ENCODE assay signal across 8 cellular contexts in the genomic region with DNA sequence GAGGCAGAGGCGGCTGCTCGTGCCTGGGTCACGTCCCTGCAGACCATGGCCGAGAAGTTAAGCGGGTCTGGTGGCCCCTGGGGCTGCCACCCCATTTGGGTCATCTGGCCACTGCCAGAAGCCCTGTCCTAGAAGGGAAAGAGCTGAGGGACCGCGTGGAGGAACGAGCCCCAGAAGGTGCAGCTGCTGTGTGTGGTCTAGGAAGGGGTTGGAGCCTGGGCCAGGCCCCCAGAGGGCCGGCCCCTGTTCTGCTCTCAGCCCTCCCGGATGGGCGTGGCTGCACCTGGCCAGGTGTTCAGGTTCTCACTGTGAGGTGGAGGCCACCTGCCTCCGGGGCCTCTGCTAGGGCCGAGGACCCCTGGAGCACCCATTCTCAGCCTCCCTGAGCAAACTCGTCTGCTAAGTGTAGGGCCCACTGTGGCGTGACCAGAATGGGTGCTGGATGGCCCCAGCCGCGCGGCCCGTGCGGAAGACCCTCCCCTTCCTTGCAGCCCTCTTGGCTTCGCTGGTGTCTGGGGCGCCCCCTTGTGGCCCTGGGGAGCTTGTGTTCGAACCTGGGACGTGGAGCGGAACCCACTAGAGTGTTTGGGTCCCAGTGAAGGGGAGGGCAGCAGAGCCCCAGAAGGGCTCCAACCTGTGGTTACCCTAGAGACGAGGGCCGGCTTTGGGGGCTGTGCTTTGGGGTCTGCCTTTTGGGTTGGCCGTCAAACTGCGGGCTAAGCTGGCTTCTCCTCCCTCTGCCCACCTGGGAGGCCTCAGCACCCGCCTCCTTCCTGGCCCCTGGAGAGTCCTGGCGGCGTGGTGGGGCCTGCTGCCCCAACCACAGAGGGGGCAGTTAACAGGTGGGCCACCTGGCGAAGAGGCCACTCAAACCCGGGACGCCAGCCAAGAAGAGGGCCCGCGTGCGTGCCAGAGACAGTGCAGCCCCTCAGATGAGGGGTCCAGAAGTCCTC. TPM values are rescaled to one million over a fixed set of nuclear protein-coding genes. Genes with fewer than 3 reads are reported as not detected.
DNase-seq lines count a peak whose midpoint lies in the region; ATAC-seq, FAIRE-seq and TF ChIP-seq lines count a peak whose summit lies in the region.

No MANE protein-coding gene starts in this region.

- no peak for FAIRE-seq in HTR-8/SVneo (lab: Jason Lieb, UNC)

- no peaks in the 10 kb centered on the region for H3K9me3 Mint-ChIP-seq in activated CD8-positive, alpha-beta memory T cell treated with anti-CD3 and anti-CD28 coated beads, Interleukin-2, amount 10 ng/mL, durations not matched to agents 7 days and 5 days (ENCODE audit: low read depth)
- no peaks in the 10 kb centered on the region for H3K9me3 Mint-ChIP-seq in natural killer cell
- H3K9me3 Mint-ChIP-seq in stimulated activated naive CD8-positive, alpha-beta T cell treated with anti-CD3 and anti-CD28 coated beads, Interleukin-15, Interleukin-2, amounts not matched to agents 100 ng/mL and 50 ng/mL, for 24 hours = no peaks in the 10 kb centered on the region

- ATAC-seq in activated CD8-positive, alpha-beta memory T cell treated with anti-CD3 and anti-CD28 coated beads, Interleukin-2, amount 10 ng/mL, durations not matched to agents 7 days and 5 days = peak; percentile 48
- ATAC-seq in natural killer cell (peak; percentile 50 to 61 (median 51)), GM21381 (IDR thresholded peaks at IDR 0.05; ENCODE audit: unreplicated experiment) (no peak)

- TF ChIP-seq CTCF in epithelial cell of proximal tubule (conservative IDR thresholded peaks at IDR 0.05; ENCODE audit: low read depth, low read length) = peak; percentile 85
- peak; percentile 63 for TF ChIP-seq CTCF in natural killer cell (IDR thresholded peaks at IDR 0.05)

- intact Hi-C loops in natural killer cell (cut with micrococcal nuclease) = no loop called here

- CTCF ChIA-PET in activated CD8-positive, alpha-beta memory T cell treated with anti-CD3 and anti-CD28 coated beads, Interleukin-2, amount 10 ng/mL, durations not matched to agents 7 days and 5 days (lab: Charles Lee) = interaction anchor here (0.7 to 1.5 kb wide), 18 partner anchors 8 to 407 kb away, joined by 3 to 34 read pairs (median 4); no protein-coding TSS in a partner anchor

- peak overlapping the region; percentile 68 for H3K4me3 ChIP-seq in epithelial cell of proximal tubule (ENCODE audit: low read depth, low read length)

- peak; percentile 80 for DNase-seq in CMK (ENCODE audit: low read depth)
- DNase-seq in HTR-8/SVneo (ENCODE audit: insufficient read length, low spot score) = peak; percentile 62
- peak; percentile 55 for DNase-seq in NOMO-1 treated with DMSO at 0.1 percent for 48 hours (lab: John Stamatoyannopoulos, UW; ENCODE audit: unreplicated experiment)
- peak; percentile 76 for DNase-seq in activated CD8-positive, alpha-beta memory T cell treated with anti-CD3 and anti-CD28 coated beads, Interleukin-2, amount 10 ng/mL, durations not matched to agents 7 days and 5 days
- no peak for DNase-seq in epithelial cell of proximal tubule (ENCODE audit: low read depth)
- DNase-seq in natural killer cell = peak; percentile 55

- H3K27ac Mint-ChIP-seq in activated CD8-positive, alpha-beta memory T cell treated with anti-CD3 and anti-CD28 coated beads, Interleukin-2, amount 10 ng/mL, durations not matched to agents 7 days and 5 days = no peak overlapping the region
- H3K27ac Mint-ChIP-seq in natural killer cell = no peak overlapping the region
- peak overlapping the region; percentile 31 for H3K27ac Mint-ChIP-seq in stimulated activated naive CD8-positive, alpha-beta T cell treated with anti-CD3 and anti-CD28 coated beads, Interleukin-15, Interleukin-2, amounts not matched to agents 100 ng/mL and 50 ng/mL, for 24 hours

- H3K4me3 Mint-ChIP-seq in activated CD8-positive, alpha-beta memory T cell treated with anti-CD3 and anti-CD28 coated beads, Interleukin-2, amount 10 ng/mL, durations not matched to agents 7 days and 5 days = peak overlapping the region; percentile 50
- H3K4me3 Mint-ChIP-seq in natural killer cell = peak overlapping the region; percentile 67
- H3K4me3 Mint-ChIP-seq in stimulated activated naive CD8-positive, alpha-beta T cell treated with anti-CD3 and anti-CD28 coated beads, Interleukin-15, Interleukin-2, amounts not matched to agents 100 ng/mL and 50 ng/mL, for 24 hours = peak overlapping the region; percentile 79

- H3K4me1 Mint-ChIP-seq in activated CD8-positive, alpha-beta memory T cell treated with anti-CD3 and anti-CD28 coated beads, Interleukin-2, amount 10 ng/mL, durations not matched to agents 7 days and 5 days = peaks cover 17% of the 10 kb centered on the region
- peaks cover 17 to 29% of the 10 kb centered on the region in 2 donors for H3K4me1 Mint-ChIP-seq in natural killer cell
- peaks cover 22% of the 10 kb centered on the region for H3K4me1 Mint-ChIP-seq in stimulated activated naive CD8-positive, alpha-beta T cell treated with anti-CD3 and anti-CD28 coated beads, Interleukin-15, Interleukin-2, amounts not matched to agents 100 ng/mL and 50 ng/mL, for 24 hours (ENCODE audit: low read depth)

- no peaks in the 10 kb centered on the region for H3K36me3 Mint-ChIP-seq in activated CD8-positive, alpha-beta memory T cell treated with anti-CD3 and anti-CD28 coated beads, Interleukin-2, amount 10 ng/mL, durations not matched to agents 7 days and 5 days
- H3K36me3 Mint-ChIP-seq in natural killer cell = no peaks in the 10 kb centered on the region
- peaks cover 4% of the 10 kb centered on the region for H3K36me3 Mint-ChIP-seq in stimulated activated naive CD8-positive, alpha-beta T cell treated with anti-CD3 and anti-CD28 coated beads, Interleukin-15, Interleukin-2, amounts not matched to agents 100 ng/mL and 50 ng/mL, for 24 hours (ENCODE audit: low read depth)

- H3K27me3 Mint-ChIP-seq in activated CD8-positive, alpha-beta memory T cell treated with anti-CD3 and anti-CD28 coated beads, Interleukin-2, amount 10 ng/mL, durations not matched to agents 7 days and 5 days = peaks cover 13% of the 10 kb centered on the region
- H3K27me3 Mint-ChIP-seq in natural killer cell (ENCODE audit: low read depth in 2 of 2) = peaks cover 0 to 7% of the 10 kb centered on the region in 2 donors
- H3K27me3 Mint-ChIP-seq in stimulated activated naive CD8-positive, alpha-beta T cell treated with anti-CD3 and anti-CD28 coated beads, Interleukin-15, Interleukin-2, amounts not matched to agents 100 ng/mL and 50 ng/mL, for 24 hours = peaks cover 6% of the 10 kb centered on the region

RNA-seq across cellular contexts. Expression of gene LRCOL1, which starts 49.3 kb away (rescaled TPM):
- total RNA-seq in activated CD8-positive, alpha-beta memory T cell treated with anti-CD3 and anti-CD28 coated beads, Interleukin-2, amount 10 ng/mL, durations not matched to agents 7 days and 5 days = not detected
- total RNA-seq in epithelial cell of proximal tubule (not detected in 2 replicates), natural killer cell (not detected)

RNA-seq across cellular contexts. Expression of gene P2RX2, which starts 57.5 kb away (rescaled TPM):
- total RNA-seq in activated CD8-positive, alpha-beta memory T cell treated with anti-CD3 and anti-CD28 coated beads, Interleukin-2, amount 10 ng/mL, durations not matched to agents 7 days and 5 days = not detected
- not detected in 2 replicates for total RNA-seq in epithelial cell of proximal tubule
- not detected for total RNA-seq in natural killer cell
